ENCODE assay signal across 19 cellular contexts in the genomic region with DNA sequence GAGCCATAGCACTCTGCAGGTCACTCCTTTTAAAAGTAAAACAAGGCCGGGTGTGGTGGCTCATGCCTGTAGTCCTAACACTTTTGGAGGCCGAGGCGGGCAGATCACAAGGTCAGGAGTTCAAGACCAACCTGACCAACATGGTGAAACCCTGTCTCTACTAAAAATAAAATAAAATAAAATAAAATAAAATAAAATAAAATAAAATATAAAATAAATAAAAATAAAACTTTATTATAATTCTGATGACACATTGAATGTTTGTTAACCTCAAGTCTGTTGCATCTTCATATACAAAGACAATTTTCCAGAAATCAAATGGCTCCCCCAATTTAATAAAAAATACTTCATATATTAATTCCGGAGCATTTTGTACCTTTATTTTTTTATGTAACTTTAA. TPM values are rescaled to one million over a fixed set of nuclear protein-coding genes. Genes with fewer than 3 reads are reported as not detected.
"Had no signal": no experiment of that assay in that cellular context is flagged by ENCODE, and none has a peak within 500 bp of the region (broad histone marks: within the 10 kb centered on the region; RNA-seq: fewer than 3 reads in every experiment).

No MANE protein-coding gene starts in this region.

RNA-seq across cellular contexts. Expression of a gene that starts 32.0 kb away (rescaled TPM):
- total RNA-seq: activated naive CD4-positive, alpha-beta T cell treated with anti-CD3 and anti-CD28 coated beads for 36 hours; activated naive CD4-positive, alpha-beta T cell treated with anti-CD3 and anti-CD28 coated beads, Interleukin-2, amount 50 U/mL, for 72 hours; activated naive CD8-positive, alpha-beta T cell treated with anti-CD3 and anti-CD28 coated beads for 36 hours; activated naive CD8-positive, alpha-beta T cell treated with anti-CD3 and anti-CD28 coated beads, Interleukin-2, amount 10 ng/mL, durations not matched to agents 7 days and 5 days; activated T-cell treated with anti-CD3 and anti-CD28 coated beads, Interleukin-2, amount 50 U/mL, for 4 hours; activated T-cell treated with anti-CD3 and anti-CD28 coated beads, Interleukin-2, amount 50 U/mL, for 72 hours; activated T-helper 1 cell treated with anti-CD3 and anti-CD28 coated beads, Interleukin-12 subunit alpha, Interleukin-12 subunit beta, Interleukin-2, Interleukin-4 antibody, amounts not matched to agents 30 ng/mL and 10 ng/mL and 1 ng/mL, durations not matched to agents 14 hours and 24 hours and 36 hours; activated T-helper 17 cell treated with anti-CD3 and anti-CD28 coated beads, Interleukin-2, amount 50 U/mL, for 72 hours; activated T-helper 2 cell treated with anti-CD3 and anti-CD28 coated beads, Interferon-gamma antibody, Interleukin-2, Interleukin-4, amounts not matched to agents 10 μg/mL and 5 μg/mL and 100 μg/mL, durations not matched to agents 14 hours and 24 hours and 36 hours; adrenal gland; ascending aorta; astrocyte; body of pancreas; breast epithelium; bronchial epithelial cell; cardiac muscle cell; cardiac septum; cerebellum; chondrocyte had no signal
